21 cellular contexts compared by ENCODE assay signal in genomic region chr22:49257551-49257951, GRCh38.
"Had no signal": no experiment of that assay in that cellular context is flagged by ENCODE, and none has a peak within 500 bp of the region (broad histone marks: within the 10 kb centered on the region; RNA-seq: fewer than 3 reads in every experiment).

No MANE protein-coding gene starts in this region.

- DNase-seq: activated CD4-positive, alpha-beta T cell treated with anti-CD3 and anti-CD28 coated beads for 4 hours; activated CD4-positive, alpha-beta T cell treated with anti-CD3 and anti-CD28 coated beads, Interleukin-2, amount 50 U/mL, for 48 hours; activated CD8-positive, alpha-beta memory T cell treated with anti-CD3 and anti-CD28 coated beads, Interleukin-2, amount 50 U/mL, for 48 hours; activated naive CD4-positive, alpha-beta T cell treated with anti-CD3 and anti-CD28 coated beads, Interleukin-2, amount 50 U/mL, for 16 hours; activated naive CD8-positive, alpha-beta T cell treated with anti-CD3 and anti-CD28 coated beads, Interleukin-2, amount 50 U/mL, for 24 hours; activated T-cell treated with anti-CD3 and anti-CD28 coated beads, Interleukin-2, amount 50 U/mL, for 4 hours; effector memory CD8-positive, alpha-beta T cell; left colon; naive thymus-derived CD8-positive, alpha-beta T cell; right cardiac atrium; stimulated activated CD4-positive, alpha-beta T cell treated with anti-CD3 and anti-CD28 coated beads, Interleukin-12 subunit alpha, Interleukin-12 subunit beta, amount 100 ng/mL, for 4 hours; stimulated activated CD4-positive, alpha-beta T cell treated with anti-CD3 and anti-CD28 coated beads, Interleukin-1b, Interleukin-23, amount 100 ng/mL, for 48 hours; T1000; trophoblast cell had no signal

- H3K9me3 Mint-ChIP-seq: activated naive CD8-positive, alpha-beta T cell treated with anti-CD3 and anti-CD28 coated beads, Interleukin-2, amount 50 U/mL, for 24 hours; activated T-cell treated with anti-CD3 and anti-CD28 coated beads, Interleukin-2, amount 50 U/mL, for 4 hours; activated T-helper 2 cell treated with anti-CD3 and anti-CD28 coated beads, Interferon-gamma antibody, Interleukin-2, Interleukin-4, amounts not matched to agents 10 μg/mL and 5 μg/mL and 100 μg/mL, durations not matched to agents 14 hours and 24 hours and 36 hours; effector memory CD8-positive, alpha-beta T cell; mesothelial cell of epicardium; neural progenitor cell; stimulated activated effector memory CD8-positive, alpha-beta T cell treated with anti-CD3 and anti-CD28 coated beads, Interleukin-12 subunit alpha, Interleukin-12 subunit beta, amount 100 ng/mL, for 72 hours; T-helper 1 cell treated with Interleukin-12 subunit alpha and Interleukin-12 subunit beta and Interleukin-4 antibody, amounts not matched to agents 30 μg/mL and 1 μg/mL, for 36 hours had no signal

- H3K27ac Mint-ChIP-seq: activated naive CD8-positive, alpha-beta T cell treated with anti-CD3 and anti-CD28 coated beads, Interleukin-2, amount 50 U/mL, for 24 hours; activated T-helper 2 cell treated with anti-CD3 and anti-CD28 coated beads, Interferon-gamma antibody, Interleukin-2, Interleukin-4, amounts not matched to agents 10 μg/mL and 5 μg/mL and 100 μg/mL, durations not matched to agents 14 hours and 24 hours and 36 hours; effector memory CD8-positive, alpha-beta T cell; mesothelial cell of epicardium; naive thymus-derived CD8-positive, alpha-beta T cell; neural progenitor cell; stimulated activated effector memory CD8-positive, alpha-beta T cell treated with anti-CD3 and anti-CD28 coated beads, Interleukin-12 subunit alpha, Interleukin-12 subunit beta, amount 100 ng/mL, for 72 hours; T-helper 1 cell treated with Interleukin-12 subunit alpha and Interleukin-12 subunit beta and Interleukin-4 antibody, amounts not matched to agents 30 μg/mL and 1 μg/mL, for 36 hours; WTC11 had no signal

- H3K36me3 Mint-ChIP-seq: mesothelial cell of epicardium; naive thymus-derived CD8-positive, alpha-beta T cell; neural progenitor cell; stimulated activated effector memory CD8-positive, alpha-beta T cell treated with anti-CD3 and anti-CD28 coated beads, Interleukin-12 subunit alpha, Interleukin-12 subunit beta, amount 100 ng/mL, for 72 hours had no signal

- H3K4me3 Mint-ChIP-seq: activated naive CD8-positive, alpha-beta T cell treated with anti-CD3 and anti-CD28 coated beads, Interleukin-2, amount 50 U/mL, for 24 hours; activated T-cell treated with anti-CD3 and anti-CD28 coated beads, Interleukin-2, amount 50 U/mL, for 4 hours; effector memory CD8-positive, alpha-beta T cell; mesothelial cell of epicardium; naive thymus-derived CD8-positive, alpha-beta T cell; neural progenitor cell; stimulated activated effector memory CD8-positive, alpha-beta T cell treated with anti-CD3 and anti-CD28 coated beads, Interleukin-12 subunit alpha, Interleukin-12 subunit beta, amount 100 ng/mL, for 72 hours; T-helper 1 cell treated with Interleukin-12 subunit alpha and Interleukin-12 subunit beta and Interleukin-4 antibody, amounts not matched to agents 30 μg/mL and 1 μg/mL, for 36 hours; WTC11 had no signal

- ATAC-seq: activated naive CD8-positive, alpha-beta T cell treated with anti-CD3 and anti-CD28 coated beads, Interleukin-2, amount 50 U/mL, for 24 hours; activated T-cell treated with anti-CD3 and anti-CD28 coated beads, Interleukin-2, amount 50 U/mL, for 4 hours; effector memory CD8-positive, alpha-beta T cell; left colon; naive thymus-derived CD8-positive, alpha-beta T cell; pancreas; right cardiac atrium; stimulated activated effector memory CD8-positive, alpha-beta T cell treated with anti-CD3 and anti-CD28 coated beads, Interleukin-12 subunit alpha, Interleukin-12 subunit beta, amount 100 ng/mL, for 72 hours; WTC11 had no signal

- H3K4me1 Mint-ChIP-seq: activated naive CD8-positive, alpha-beta T cell treated with anti-CD3 and anti-CD28 coated beads, Interleukin-2, amount 50 U/mL, for 24 hours; mesothelial cell of epicardium; stimulated activated effector memory CD8-positive, alpha-beta T cell treated with anti-CD3 and anti-CD28 coated beads, Interleukin-12 subunit alpha, Interleukin-12 subunit beta, amount 100 ng/mL, for 72 hours had no signal
